Comparison of ENCODE assay signal across 11 cellular contexts in genomic region chr2:239644016-239644415, GRCh38.
DNase-seq lines count a peak whose midpoint lies in the region; ATAC-seq, FAIRE-seq and TF ChIP-seq lines count a peak whose summit lies in the region.
"Had no signal": no experiment of that assay in that cellular context is flagged by ENCODE, and none has a peak within 500 bp of the region (broad histone marks: within the 10 kb centered on the region; RNA-seq: fewer than 3 reads in every experiment).

No MANE protein-coding gene starts in this region.

- no peak for TF ChIP-seq POLR2A in H1 (IDR thresholded peaks at IDR 0.05; ENCODE audit: control extremely low read depth in 1 of 2, low read depth in 2 of 2, low read length in 2 of 2)

- H4K91ac ChIP-seq in H1 (replicated peaks; ENCODE audit: insufficient read length, low read length), result peak overlapping the region; percentile 19

- H2BK12ac ChIP-seq in H1 (ENCODE audit: low read depth, low read length), result no peak overlapping the region

- intact Hi-C loops in naive thymus-derived CD4-positive, alpha-beta T cell (cut with micrococcal nuclease), result no loop called here

- H3K79me2 ChIP-seq in GM23248 (ENCODE audit: insufficient read depth) (no peaks in the 10 kb centered on the region), H1 (ENCODE audit: control insufficient read depth in 1 of 2, insufficient read depth in 2 of 2, low read length in 2 of 2) (no peaks in the 10 kb centered on the region)

- H3K9ac ChIP-seq in GM23248, result no peak overlapping the region
- no peak overlapping the region for H3K9ac ChIP-seq in H1 (replicated peaks in 1 of 4; ENCODE audit: extremely low read depth in 1 of 4, low read depth in 3 of 4, low read length in 3 of 4)

- H3K27me3 ChIP-seq in GM23248 (replicated peaks; ENCODE audit: insufficient read depth) (no peaks in the 10 kb centered on the region; the same call in 1 of the 2 replicates), H1 (replicated peaks in 1 of 4; ENCODE audit: control insufficient read depth in 3 of 4, extremely low read depth in 1 of 4, insufficient read depth in 3 of 4, low read length in 3 of 4) (0 out of 7 replicates have a peak, but pooled peaks cover 0 to 2% (median 0%) of the 10 kb centered on the region in 4 experiments)
- H3K27me3 ChIP-seq in naive thymus-derived CD4-positive, alpha-beta T cell (ENCODE audit: control insufficient read depth in 2 of 2, insufficient read depth in 2 of 2, low read length in 2 of 2), result no peaks in the 10 kb centered on the region

- no peak overlapping the region for H2BK5ac ChIP-seq in H1 (ENCODE audit: low read depth, low read length)

- H3F3A ChIP-seq in GM23248 (ENCODE audit: insufficient read depth), result no peaks in the 10 kb centered on the region; the same call in 1 of the 2 replicates

- no peak for TF ChIP-seq EP300 in H1 (IDR thresholded peaks at IDR 0.05; ENCODE audit: borderline replicate concordance in 1 of 2, low read depth in 2 of 2, low read length in 2 of 2)

- no peak overlapping the region for H2BK15ac ChIP-seq in H1 (ENCODE audit: low read length)

- no peaks in the 10 kb centered on the region for H3K9me2 ChIP-seq in GM23248 (ENCODE audit: insufficient read depth)

- peak; percentile 57 for ATAC-seq in naive thymus-derived CD4-positive, alpha-beta T cell
- ATAC-seq in GM19035 (IDR thresholded peaks at IDR 0.05; ENCODE audit: unreplicated experiment) (no peak), HG02970 (IDR thresholded peaks at IDR 0.05; ENCODE audit: low FRiP score, unreplicated experiment) (no peak), HG02759 (IDR thresholded peaks at IDR 0.05; ENCODE audit: unreplicated experiment) (no peak)

- no peak overlapping the region for H3K14ac ChIP-seq in H1 (ENCODE audit: insufficient read length)

- no peak overlapping the region for H2BK120ac ChIP-seq in H1 (replicated peaks; ENCODE audit: low read depth, low read length)

- no peak overlapping the region for H3K4ac ChIP-seq in H1 (replicated peaks; ENCODE audit: insufficient read length, low read depth, low read length)

- no peak overlapping the region for H4K5ac ChIP-seq in H1 (ENCODE audit: insufficient read length, low read depth, low read length)

- DNase-seq in GM23248 (peak; percentile 61), NCI-H460 (ENCODE audit: extremely low read depth, low read depth) (peak; percentile 4), H1 (ENCODE audit: low read depth in 1 of 2, low spot score in 2 of 2) (no peak), GF-D8 (lab: John Stamatoyannopoulos, UW) (no peak)
- peak in 2 of 9 donors; percentile 22 to 29 for DNase-seq in naive thymus-derived CD4-positive, alpha-beta T cell
- DNase-seq: activated gamma-delta T cell treated with Interleukin-2 at 50 U/mL for 16 hours, NCI-H2029 had no signal

- 45 to 46% methylated on average over 7 of the region's 7 CpGs for WGBS in GM23248 (ENCODE audit: low coverage in 1 of 2, low lambda C conversion rate in 2 of 2, missing lambda C conversion rate in 2 of 2), 2 experiments
- 90% methylated on average over 7 of the region's 7 CpGs; no CpG with 5 or more reads in 1 of the 2 experiments for WGBS in H1 (ENCODE audit: extremely low coverage in 1 of 2, insufficient coverage in 1 of 2, insufficient read length in 1 of 2, insufficient replicate concordance in 2 of 2, low coverage in 1 of 2, low lambda C conversion rate in 2 of 2, missing lambda C conversion rate in 1 of 2), 2 experiments

- no peak overlapping the region for H3K18ac ChIP-seq in H1 (ENCODE audit: extremely low read depth, low read length)

- H3K36me3 ChIP-seq in GM23248 (ENCODE audit: low read depth) (no peaks in the 10 kb centered on the region), H1 (ENCODE audit: control insufficient read depth in 2 of 4, insufficient read depth in 4 of 4, low read length in 3 of 4) (no peaks in the 10 kb centered on the region)
- H3K36me3 ChIP-seq in naive thymus-derived CD4-positive, alpha-beta T cell (ENCODE audit: control insufficient read depth in 2 of 3, insufficient read depth in 3 of 3, low read length in 3 of 3), result no peaks in the 10 kb centered on the region

- H3K4me3 Mint-ChIP-seq in naive thymus-derived CD4-positive, alpha-beta T cell, result no peak overlapping the region

- H3K27ac ChIP-seq in GM23248 (no peak overlapping the region), H1 (ENCODE audit: low read depth, low read length) (no peak overlapping the region)
- no peak overlapping the region for H3K27ac ChIP-seq in naive thymus-derived CD4-positive, alpha-beta T cell (ENCODE audit: low read depth, low read length)

- TF ChIP-seq CTCF in H1 (IDR thresholded peaks at IDR 0.05; ENCODE audit: control extremely low read depth in 1 of 3, insufficient read depth in 1 of 3, low read depth in 1 of 3, low read length in 3 of 3), result no peak

- H3K27me3 Mint-ChIP-seq in naive thymus-derived CD4-positive, alpha-beta T cell, result peaks cover 0 to 10% (median 0%) of the 10 kb centered on the region in 5 donors

- H3K9me3 ChIP-seq in GM23248 (ENCODE audit: low read depth), result no peaks in the 10 kb centered on the region
- H3K9me3 ChIP-seq in H1 (ENCODE audit: insufficient read depth in 2 of 2, low read depth in 1 of 2, low read length in 1 of 2), result peaks cover 4 to 9% of the 10 kb centered on the region in 2 experiments; a peak in 2 of 4 replicates
- H3K9me3 ChIP-seq in naive thymus-derived CD4-positive, alpha-beta T cell (ENCODE audit: control insufficient read depth in 2 of 3, low read length in 3 of 3), result peaks cover 0 to 5% (median 0%) of the 10 kb centered on the region in 3 experiments

- no peaks in the 10 kb centered on the region for H3K79me1 ChIP-seq in H1 (ENCODE audit: low read depth, low read length)

- POLR2A ChIA-PET in H1 (lab: Charles Lee; ENCODE audit: partially characterized antibody), result no interaction called here
- POLR2A ChIA-PET in naive thymus-derived CD4-positive, alpha-beta T cell (lab: Charles Lee), result no interaction called here

- peaks cover 0 to 2% (median 0%) of the 10 kb centered on the region in 7 donors for H3K4me1 Mint-ChIP-seq in naive thymus-derived CD4-positive, alpha-beta T cell

- H3K23ac ChIP-seq in H1 (ENCODE audit: insufficient read length), result no peak overlapping the region

- in situ Hi-C loops in GM23248 (cut with MboI), result no loop called here

- no peak overlapping the region for H2BK20ac ChIP-seq in H1 (ENCODE audit: low read length)

- CTCF ChIA-PET in H1 (lab: Charles Lee; ENCODE audit: partially characterized antibody), result interaction anchor here (0.7 kb wide), 1 partner anchor 164 kb away, joined by 3 read pairs; no protein-coding TSS in a partner anchor
- CTCF ChIA-PET in naive thymus-derived CD4-positive, alpha-beta T cell (lab: Charles Lee), result no interaction called here

- peaks cover 0 to 10% (median 1%) of the 10 kb centered on the region in 11 donors for H3K9me3 Mint-ChIP-seq in naive thymus-derived CD4-positive, alpha-beta T cell

- TF ChIP-seq RAD21 in H1 (IDR thresholded peaks at IDR 0.05 in 1 of 2, conservative IDR thresholded peaks at IDR 0.05 in 1 of 2; ENCODE audit: low read depth in 2 of 2, low read length in 2 of 2), result no peak

- no peak overlapping the region for H3K4me3 ChIP-seq in GM23248
- no peak overlapping the region for H3K4me3 ChIP-seq in H1 (ENCODE audit: extremely low read depth in 1 of 4, insufficient read depth in 2 of 4, low read depth in 3 of 4, low read length in 4 of 4)
- H3K4me3 ChIP-seq in naive thymus-derived CD4-positive, alpha-beta T cell (ENCODE audit: low read length), result no peak overlapping the region

- no peak overlapping the region for H2AK5ac ChIP-seq in H1 (ENCODE audit: low read depth, low read length)

- FAIRE-seq in H1 (lab: Jason Lieb, UNC), result no peak
- FAIRE-seq: TTC549 had no signal

- peaks cover 0 to under 1% (median 0%) of the 10 kb centered on the region in 5 donors for H3K36me3 Mint-ChIP-seq in naive thymus-derived CD4-positive, alpha-beta T cell

- H3K4me2 ChIP-seq in GM23248 (ENCODE audit: unreplicated experiment), result no peak overlapping the region
- no peak overlapping the region for H3K4me2 ChIP-seq in H1 (ENCODE audit: insufficient read depth in 1 of 2, low read depth in 2 of 2, low read length in 2 of 2)

- H3K4me1 ChIP-seq in GM23248 (ENCODE audit: insufficient read depth), result no peaks in the 10 kb centered on the region
- no peaks in the 10 kb centered on the region for H3K4me1 ChIP-seq in H1 (replicated peaks in 1 of 4; ENCODE audit: control insufficient read depth in 3 of 4, insufficient read depth in 4 of 4, low read length in 3 of 4)
- H3K4me1 ChIP-seq in naive thymus-derived CD4-positive, alpha-beta T cell (ENCODE audit: control insufficient read depth in 2 of 2, insufficient read depth in 2 of 2, low read length in 2 of 2), result no peaks in the 10 kb centered on the region

- no peak overlapping the region for H4K8ac ChIP-seq in H1 (ENCODE audit: extremely low read depth, insufficient read depth, low read length)

- H2AFZ ChIP-seq in GM23248, result no peak overlapping the region
- no peak overlapping the region for H2AFZ ChIP-seq in H1 (ENCODE audit: low read length)

- peaks cover 15% of the 10 kb centered on the region; the same call in 1 of the 2 replicates for H3K23me2 ChIP-seq in H1 (ENCODE audit: low read depth, low read length)

- no peak overlapping the region for H3K27ac Mint-ChIP-seq in naive thymus-derived CD4-positive, alpha-beta T cell

- H3K56ac ChIP-seq in H1 (replicated peaks; ENCODE audit: insufficient read length, low read depth, low read length), result peak overlapping the region; percentile 94

- no peaks in the 10 kb centered on the region for H4K20me1 ChIP-seq in GM23248 (ENCODE audit: insufficient read depth)
- peaks cover 0 to 5% of the 10 kb centered on the region in 2 experiments for H4K20me1 ChIP-seq in H1 (replicated peaks in 1 of 2; ENCODE audit: control insufficient read depth in 1 of 2, insufficient read depth in 2 of 2, low read length in 2 of 2)

TF ChIP-seq in H1, 55 proteins besides CTCF, POLR2A, EP300 and RAD21:
- no peak for TF ChIP-seq JUND (IDR thresholded peaks at IDR 0.05; ENCODE audit: low read length)
- no peak for TF ChIP-seq NRF1 (IDR thresholded peaks at IDR 0.05; ENCODE audit: low read depth, low read length)
- TF ChIP-seq USF2 (IDR thresholded peaks at IDR 0.05; ENCODE audit: low read length), result no peak
- TF ChIP-seq RFX5 (IDR thresholded peaks at IDR 0.05; ENCODE audit: borderline replicate concordance, low read depth, low read length), result no peak

Comparison
In these comparisons a context has a peak if more than half of its experiments do, and no peak if none do; other contexts are left out.
1. DNase-seq: peak in GM23248 (single experiment) and NCI-H460 (single experiment); none in H1 (0 of 2) and GF-D8 (single experiment).